In genomic region chr10:80211786-80212185, GRCh38 we compare ENCODE assay signal across 27 cellular contexts.
"Had no signal": no experiment of that assay in that cellular context is flagged by ENCODE, and none has a peak within 500 bp of the region (broad histone marks: within the 10 kb centered on the region; RNA-seq: fewer than 3 reads in every experiment).

No MANE protein-coding gene starts in this region.

- ATAC-seq: activated naive CD4-positive, alpha-beta T cell treated with anti-CD3 and anti-CD28 coated beads, Interleukin-2, amount 50 U/mL, for 72 hours; Panc1; Right ventricle myocardium inferior had no signal

- H3K27ac ChIP-seq: SJCRH30 had no signal

- H3K4me2 ChIP-seq: SK-N-SH had no signal

- H3K9me3 Mint-ChIP-seq: activated B cell treated with CpG ODN at 0.5 μM for 24 hours; activated CD4-positive, alpha-beta T cell treated with anti-CD3 and anti-CD28 coated beads, Interleukin-2, amount 10 ng/mL, durations not matched to agents 24 days and 14 days; activated naive CD4-positive, alpha-beta T cell treated with anti-CD3 and anti-CD28 coated beads, Interleukin-2, amount 50 U/mL, for 72 hours; central memory CD8-positive, alpha-beta T cell; IgD-negative memory B cell had no signal

- H3K4me3 Mint-ChIP-seq: activated B cell treated with CpG ODN at 0.5 μM for 24 hours; activated CD4-positive, alpha-beta T cell treated with anti-CD3 and anti-CD28 coated beads, Interleukin-2, amount 10 ng/mL, durations not matched to agents 24 days and 14 days; central memory CD8-positive, alpha-beta T cell; IgD-negative memory B cell had no signal

- H3K9me3 ChIP-seq: MG63, SJCRH30, SK-N-SH had no signal

- H3K4me1 Mint-ChIP-seq: activated B cell treated with CpG ODN at 0.5 μM for 24 hours; central memory CD8-positive, alpha-beta T cell had no signal

- H3K27me3 ChIP-seq: MG63, SJCRH30 had no signal

- DNase-seq: activated B cell treated with CpG ODN at 0.5 μM for 24 hours; activated CD4-positive, alpha-beta T cell treated with anti-CD3 and anti-CD28 coated beads for 1 hour; activated CD4-positive, alpha-beta T cell treated with anti-CD3 and anti-CD28 coated beads, Interleukin-2, amount 10 ng/mL, durations not matched to agents 24 days and 14 days; activated CD4-positive, alpha-beta T cell treated with anti-CD3 and anti-CD28 coated beads, Interleukin-2, amount 50 U/mL, for 48 hours; activated effector memory CD4-positive, alpha-beta T cell treated with anti-CD3 and anti-CD28 coated beads, Interleukin-2, amount 50 U/mL, for 16 hours; activated naive CD4-positive, alpha-beta T cell treated with Interleukin-2 at 50 U/mL for 16 hours; amygdala; MG63; MV-4-11; NCI-H1092 treated with DMSO at 0.1 percent for 48 hours; NCI-H1417 treated with DMSO at 0.1 percent for 48 hours; NCI-H1694 treated with DMSO at 0.1 percent for 48 hours; NCI-H2081; NCI-H446; NCI-H524 treated with DMSO at 0.1 percent for 48 hours; NCI-H748 treated with DMSO at 0.1 percent for 48 hours; RPMI8226; SK-N-SH; T-helper 1 cell had no signal

- FAIRE-seq: astrocyte had no signal

- H3K36me3 Mint-ChIP-seq: activated naive CD4-positive, alpha-beta T cell treated with anti-CD3 and anti-CD28 coated beads, Interleukin-2, amount 50 U/mL, for 72 hours; brain had no signal

- H3K27ac Mint-ChIP-seq: activated B cell treated with CpG ODN at 0.5 μM for 24 hours; activated CD4-positive, alpha-beta T cell treated with anti-CD3 and anti-CD28 coated beads, Interleukin-2, amount 10 ng/mL, durations not matched to agents 24 days and 14 days; activated naive CD4-positive, alpha-beta T cell treated with anti-CD3 and anti-CD28 coated beads, Interleukin-2, amount 50 U/mL, for 72 hours; brain had no signal

- H3K4me1 ChIP-seq: SJCRH30 had no signal

- H3K4me3 ChIP-seq: MG63, SJCRH30 had no signal

- H3K27me3 Mint-ChIP-seq: activated B cell treated with CpG ODN at 0.5 μM for 24 hours; central memory CD8-positive, alpha-beta T cell had no signal

- H3K36me3 ChIP-seq: MG63, SJCRH30 had no signal

- H3K9ac ChIP-seq: SK-N-SH had no signal
